In the genomic region with DNA sequence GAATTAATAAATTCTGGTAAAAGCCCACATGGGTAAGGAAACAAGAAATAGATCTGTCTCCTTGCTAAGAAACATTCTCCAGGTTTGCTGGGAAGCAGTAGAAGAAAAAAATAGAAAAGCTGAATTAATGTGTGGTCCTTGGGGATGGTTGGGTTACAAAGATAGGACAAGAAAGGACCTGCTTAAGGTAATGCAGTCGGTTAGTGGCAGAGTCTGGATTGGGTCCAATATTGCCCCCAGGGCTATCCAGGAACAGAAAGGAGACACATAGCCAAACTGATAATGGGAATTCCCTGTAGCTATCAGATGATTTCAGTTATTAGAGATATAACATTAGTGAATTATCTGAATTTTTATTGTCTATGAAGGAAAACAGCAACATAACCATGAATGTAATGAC, we compare ENCODE assay signal across 23 cellular contexts.
"Had no signal": no experiment of that assay in that cellular context is flagged by ENCODE, and none has a peak within 500 bp of the region (broad histone marks: within the 10 kb centered on the region; RNA-seq: fewer than 3 reads in every experiment).

No MANE protein-coding gene starts in this region.

- H3K4me3 Mint-ChIP-seq: effector memory CD8-positive, alpha-beta T cell; mesothelial cell of epicardium; naive B cell; natural killer cell treated with Interleukin-12 subunit alpha and Interleukin-12 subunit beta and Interleukin-15 and Interleukin-18, amount 100 ng/mL, for 72 hours; neural progenitor cell; stimulated activated naive CD8-positive, alpha-beta T cell treated with anti-CD3 and anti-CD28 coated beads, Interleukin-15, amount 100 ng/mL, for 72 hours had no signal

- ATAC-seq: effector memory CD8-positive, alpha-beta T cell; gastrocnemius medialis; left cardiac atrium; left lung; mucosa of descending colon; natural killer cell treated with Interleukin-12 subunit alpha and Interleukin-12 subunit beta and Interleukin-15 and Interleukin-18, amount 100 ng/mL, for 72 hours; right lobe of liver; stimulated activated naive CD8-positive, alpha-beta T cell treated with anti-CD3 and anti-CD28 coated beads, Interleukin-15, amount 100 ng/mL, for 72 hours had no signal

- H3K36me3 ChIP-seq: gastrocnemius medialis, left lung, neural progenitor cell, right lobe of liver, suprapubic skin, transverse colon, vagina had no signal

- H3K4me1 ChIP-seq: gastrocnemius medialis, left lung, parathyroid adenoma, right lobe of liver, suprapubic skin, transverse colon, vagina had no signal

- DNase-seq: effector memory CD8-positive, alpha-beta T cell; gastrocnemius medialis; head of caudate nucleus; left cardiac atrium; left lung; mesenchymal stem cell; mucosa of descending colon; naive B cell; right lobe of liver; small intestine; stimulated activated CD4-positive, alpha-beta T cell treated with anti-CD3 and anti-CD28 coated beads, Interleukin-15, amount 100 ng/mL, for 24 hours; stimulated activated CD4-positive, alpha-beta T cell treated with anti-CD3 and anti-CD28 coated beads, Interleukin-2, amount 100 ng/mL, for 48 hours; stimulated activated naive CD4-positive, alpha-beta T cell; stimulated activated naive CD8-positive, alpha-beta T cell treated with anti-CD3 and anti-CD28 coated beads, Interleukin-15, amount 100 ng/mL, for 72 hours; transverse colon had no signal

- H3K4me3 ChIP-seq: coronary artery, gastrocnemius medialis, left lung, mucosa of descending colon, neural progenitor cell, right lobe of liver, suprapubic skin, transverse colon, vagina had no signal

- H3K36me3 Mint-ChIP-seq: mesothelial cell of epicardium, naive B cell had no signal

- H3K9ac ChIP-seq: neural progenitor cell, parathyroid adenoma had no signal

- H3K27me3 Mint-ChIP-seq: effector memory CD8-positive, alpha-beta T cell; naive B cell; natural killer cell treated with Interleukin-12 subunit alpha and Interleukin-12 subunit beta and Interleukin-15 and Interleukin-18, amount 100 ng/mL, for 72 hours; progenitor cell of endocrine pancreas; stimulated activated naive CD8-positive, alpha-beta T cell treated with anti-CD3 and anti-CD28 coated beads, Interleukin-15, amount 100 ng/mL, for 72 hours had no signal

- H3K27me3 ChIP-seq: gastrocnemius medialis, left lung, neural progenitor cell, right lobe of liver, suprapubic skin, transverse colon, vagina had no signal

- H3K9me3 ChIP-seq: gastrocnemius medialis, left lung, mucosa of descending colon, right lobe of liver, suprapubic skin, transverse colon, vagina had no signal

- H3K9me3 Mint-ChIP-seq: mesothelial cell of epicardium, neural progenitor cell had no signal

- H3K27ac Mint-ChIP-seq: effector memory CD8-positive, alpha-beta T cell; mesothelial cell of epicardium; natural killer cell treated with Interleukin-12 subunit alpha and Interleukin-12 subunit beta and Interleukin-15 and Interleukin-18, amount 100 ng/mL, for 72 hours; neural progenitor cell; progenitor cell of endocrine pancreas; stimulated activated naive CD8-positive, alpha-beta T cell treated with anti-CD3 and anti-CD28 coated beads, Interleukin-15, amount 100 ng/mL, for 72 hours had no signal

- H3K4me1 Mint-ChIP-seq: naive B cell; stimulated activated naive CD8-positive, alpha-beta T cell treated with anti-CD3 and anti-CD28 coated beads, Interleukin-15, amount 100 ng/mL, for 72 hours had no signal
